In genomic region chr3:153338487-153338886, GRCh38 we compare ENCODE assay signal across 17 cellular contexts.
DNase-seq lines count a peak whose midpoint lies in the region; FAIRE-seq and TF ChIP-seq lines count a peak whose summit lies in the region.
"Had no signal": no experiment of that assay in that cellular context is flagged by ENCODE, and none has a peak within 500 bp of the region (broad histone marks: within the 10 kb centered on the region; RNA-seq: fewer than 3 reads in every experiment).

No MANE protein-coding gene starts in this region.

- H3K9ac ChIP-seq in GM23248: no peak overlapping the region

- H3K27ac ChIP-seq in GM23248: no peak overlapping the region
- H3K27ac ChIP-seq in spleen: no peak overlapping the region
- H3K27ac ChIP-seq: foreskin keratinocyte, transverse colon had no signal

- H3K36me3 ChIP-seq in GM23248 (ENCODE audit: low read depth): no peaks in the 10 kb centered on the region
- H3K36me3 ChIP-seq in spleen: no peaks in the 10 kb centered on the region
- H3K36me3 ChIP-seq: transverse colon had no signal

- 69 to 72% methylated on average over 3 of the region's 3 CpGs for WGBS in GM23248 (ENCODE audit: low coverage in 1 of 2, low lambda C conversion rate in 2 of 2, missing lambda C conversion rate in 2 of 2), 2 experiments
- 47 to 80% (median 67%) methylated on average over 3 of the region's 3 CpGs for WGBS in spleen, 5 donors

- intact Hi-C loops in spleen (cut with DNase I; ENCODE audit: low total_unique reads): no loop called here

- TF ChIP-seq CTCF in astrocyte of the spinal cord (IDR thresholded peaks at IDR 0.05; ENCODE audit: low read depth, low read length) (no peak), spleen (IDR thresholded peaks at IDR 0.05 in 8 of 11, conservative IDR thresholded peaks at IDR 0.05 in 3 of 11) (no peak)

- no peaks in the 10 kb centered on the region for H3K9me2 ChIP-seq in GM23248 (ENCODE audit: insufficient read depth)

- FAIRE-seq in GM19239 (lab: Jason Lieb, UNC): no peak
- FAIRE-seq: G401.6 had no signal

- peak overlapping the region; percentile 19 for H3K4me2 ChIP-seq in GM23248 (ENCODE audit: unreplicated experiment)

- H3K4me3 ChIP-seq in GM23248: no peak overlapping the region
- H3K4me3 ChIP-seq in astrocyte of the spinal cord (ENCODE audit: low read depth, low read length): no peak overlapping the region
- no peak overlapping the region for H3K4me3 ChIP-seq in skeletal muscle cell (ENCODE audit: low read depth, low read length)
- no peak overlapping the region for H3K4me3 ChIP-seq in spleen
- H3K4me3 ChIP-seq: transverse colon had no signal

- H3K4me1 ChIP-seq in GM23248 (ENCODE audit: insufficient read depth) (peaks cover 9% of the 10 kb centered on the region), spleen (peaks cover 0 to 3% (median 0%) of the 10 kb centered on the region in 6 donors)
- H3K4me1 ChIP-seq: foreskin keratinocyte, transverse colon had no signal

- in situ Hi-C loops in GM23248 (cut with MboI) (no loop called here), astrocyte of the spinal cord (cut with HindIII; ENCODE audit: low sequenced_read_pairs) (no loop called here)

- H3F3A ChIP-seq in GM23248 (ENCODE audit: insufficient read depth): no peaks in the 10 kb centered on the region; the same call in 1 of the 2 replicates

- H3K9me3 ChIP-seq in GM23248 (ENCODE audit: low read depth): no peaks in the 10 kb centered on the region
- peaks cover 0 to 11% (median 0%) of the 10 kb centered on the region in 8 donors for H3K9me3 ChIP-seq in spleen
- H3K9me3 ChIP-seq: transverse colon had no signal

- H2AFZ ChIP-seq in GM23248: no peak overlapping the region

- no peak for TF ChIP-seq POLR2A in spleen (IDR thresholded peaks at IDR 0.05)

- H3K27me3 ChIP-seq in GM23248 (replicated peaks; ENCODE audit: insufficient read depth) (no peaks in the 10 kb centered on the region), spleen (replicated peaks in 1 of 7) (no peaks in the 10 kb centered on the region)
- H3K27me3 ChIP-seq: foreskin keratinocyte, transverse colon had no signal

- no peaks in the 10 kb centered on the region for H4K20me1 ChIP-seq in GM23248 (ENCODE audit: insufficient read depth)

- DNase-seq in GM23248: peak; percentile 58
- peak; percentile 76 for DNase-seq in astrocyte of the spinal cord (ENCODE audit: low read depth, low spot score)
- DNase-seq in hepatic stellate cell (ENCODE audit: low spot score): peak; percentile 24
- DNase-seq in skeletal muscle cell (ENCODE audit: low read depth): peak; percentile 77
- no peak for DNase-seq in dermis blood vessel endothelial cell
- DNase-seq in GM19239 (ENCODE audit: insufficient read length, low spot score): no peak
- no peak for DNase-seq in OCI-M1 (lab: John Stamatoyannopoulos, UW)
- no peak for DNase-seq in spleen
- DNase-seq: activated T-cell treated with anti-CD3 and anti-CD28 coated beads for 4 hours; foreskin keratinocyte; NCI-H2081; NCI-H774; RPMI8226; stimulated activated CD4-positive, alpha-beta T cell treated with anti-CD3 and anti-CD28 coated beads, Interleukin-4, amount 100 ng/mL, for 1 hour; T-helper 1 cell; transverse colon had no signal

- H3K79me2 ChIP-seq in GM23248 (ENCODE audit: insufficient read depth): no peaks in the 10 kb centered on the region

Comparison
In these comparisons a context has a peak if more than half of its experiments do, and no peak if none do; other contexts are left out.
1. DNase-seq: peak in GM23248 (single experiment), astrocyte of the spinal cord (single experiment), hepatic stellate cell (single experiment) and skeletal muscle cell (single experiment); none in dermis blood vessel endothelial cell (single experiment), GM19239 (single experiment), OCI-M1 (single experiment) and spleen (single experiment).